11 cellular contexts compared by ENCODE assay signal in genomic region chr11:18791175-18792065, GRCh38. TPM values are rescaled to one million over a fixed set of nuclear protein-coding genes. Genes with fewer than 3 reads are reported as not detected.
DNase-seq lines count a peak whose midpoint lies in the region; ATAC-seq, FAIRE-seq and TF ChIP-seq lines count a peak whose summit lies in the region.
"Had no signal": no experiment of that assay in that cellular context is flagged by ENCODE, and none has a peak within 500 bp of the region (broad histone marks: within the 10 kb centered on the region; RNA-seq: fewer than 3 reads in every experiment).

Gene PTPN5 (minus strand): TSS chr11:18791798. CDS start chr11:18771958, 19,840 bp downstream.

- no peaks in the 10 kb centered on the region for H3K36me3 ChIP-seq in GM12878 (ENCODE audit: control insufficient read depth in 2 of 2, insufficient read depth in 2 of 2, low read length in 1 of 2)
- no peaks in the 10 kb centered on the region for H3K36me3 ChIP-seq in stomach
- H3K36me3 ChIP-seq in aorta (ENCODE audit: control insufficient read depth in 1 of 2, insufficient read depth in 2 of 2, low read length in 1 of 2): no peaks in the 10 kb centered on the region

- no peak for TF ChIP-seq EP300 in GM12878 (IDR thresholded peaks at IDR 0.05; ENCODE audit: borderline replicate concordance in 1 of 2, control insufficient read depth in 1 of 2, low read depth in 2 of 2, low read length in 2 of 2)
- no peak for TF ChIP-seq EP300 in stomach (IDR thresholded peaks at IDR 0.05)

- no peaks in the 10 kb centered on the region for H3K4me1 ChIP-seq in GM12878 (ENCODE audit: control insufficient read depth, insufficient read depth, low read length)
- H3K4me1 ChIP-seq in stomach: peaks cover 10 to 16% (median 15%) of the 10 kb centered on the region in 4 donors
- H3K4me1 ChIP-seq in aorta (ENCODE audit: control insufficient read depth in 1 of 2, insufficient read depth in 2 of 2, low read length in 2 of 2): no peaks in the 10 kb centered on the region

- H2AFZ ChIP-seq in GM12878 (ENCODE audit: control insufficient read depth, low read depth, low read length): no peak within 1 kb of the TSS

- no peak within 1 kb of the TSS for H3K4me2 ChIP-seq in GM12878 (ENCODE audit: control insufficient read depth, insufficient read depth)

- H4K20me1 ChIP-seq in GM12878 (ENCODE audit: control insufficient read depth, insufficient read depth): no peaks in the 10 kb centered on the region

- peak; percentile 19 for DNase-seq in NCI-H146 (lab: John Stamatoyannopoulos, UW)
- DNase-seq in NCI-H146 treated with DMSO at 0.1 percent for 48 hours (lab: John Stamatoyannopoulos, UW; ENCODE audit: unreplicated experiment): no peak
- DNase-seq in GM12878 (ENCODE audit: low read depth, low spot score): no peak
- DNase-seq in left kidney (ENCODE audit: low read depth, low spot score): peak; percentile 66
- DNase-seq in stomach: no peak
- no peak for DNase-seq in aorta
- DNase-seq in SW 1271 (lab: John Stamatoyannopoulos, UW): no peak
- DNase-seq in NCI-H2196 (lab: John Stamatoyannopoulos, UW; ENCODE audit: unreplicated experiment): no peak
- DNase-seq: ACHN; activated naive CD4-positive, alpha-beta T cell had no signal

- CTCF ChIA-PET in GM12878 (lab: Yijun Ruan, JAX): interaction anchor here (3.0 kb wide), 1 partner anchor 16 kb away, joined by 13 read pairs; no protein-coding TSS in a partner anchor

- TF ChIP-seq CTCF in GM12878 (IDR thresholded peaks at IDR 0.05 in 2 of 3, conservative IDR thresholded peaks at IDR 0.05 in 1 of 3; ENCODE audit: control insufficient read depth in 2 of 3, extremely low read depth in 1 of 3, insufficient read depth in 1 of 3, low read depth in 3 of 3, low read length in 3 of 3): no peak
- no peak for TF ChIP-seq CTCF in stomach (IDR thresholded peaks at IDR 0.05)

- POLR2A ChIA-PET in GM12878 (lab: Charles Lee): no interaction called here

- H3K27me3 ChIP-seq in GM12878 (replicated peaks in 1 of 2; ENCODE audit: control insufficient read depth in 2 of 2, insufficient read depth in 2 of 2, low read length in 1 of 2) (peaks cover 9 to 15% of the 10 kb centered on the region in 2 experiments), stomach (peaks cover 9 to 73% (median 48%) of the 10 kb centered on the region in 3 donors), aorta (ENCODE audit: control insufficient read depth in 1 of 2, insufficient read depth in 2 of 2, low read length in 1 of 2) (no peaks in the 10 kb centered on the region)

- H3K27ac ChIP-seq in GM12878 (ENCODE audit: control insufficient read depth, insufficient read depth) (no peak within 1 kb of the TSS), stomach (no peak within 1 kb of the TSS), aorta (ENCODE audit: low read depth in 1 of 2, low read length in 2 of 2) (no peak within 1 kb of the TSS)

- RAD21 ChIA-PET in GM12878 (lab: Charles Lee; ENCODE audit: unreplicated experiment): no interaction called here

- H3K9me3 ChIP-seq in GM12878 (replicated peaks; ENCODE audit: control insufficient read depth, insufficient read depth, low read length) (no peaks in the 10 kb centered on the region), stomach (no peaks in the 10 kb centered on the region), aorta (ENCODE audit: control insufficient read depth, low read length) (no peaks in the 10 kb centered on the region)

- SMC1A ChIA-PET in GM12878 (lab: Charles Lee; ENCODE audit: uncharacterized antibody, unreplicated experiment): no interaction called here

- TF ChIP-seq POLR2A in GM12878 (IDR thresholded peaks at IDR 0.05; ENCODE audit: low read depth, low read length) (no peak), stomach (IDR thresholded peaks at IDR 0.05) (no peak)

- peak; percentile 32; the same call in 2 of the 3 replicates for ATAC-seq in GM12878
- ATAC-seq in aorta (ENCODE audit: low FRiP score): no peak

- no peak for FAIRE-seq in GM12878 (lab: Jason Lieb, UNC)
- FAIRE-seq: RCC 7860 had no signal

- H3K4me3 ChIP-seq in GM12878 (no peak within 1 kb of the TSS), stomach (peak within 1 kb of the TSS; percentile 23 to 39 (median 32)), aorta (ENCODE audit: low read length in 2 of 2) (no peak within 1 kb of the TSS)

- H3K79me2 ChIP-seq in GM12878 (ENCODE audit: control insufficient read depth, insufficient read depth, low read length): no peaks in the 10 kb centered on the region

- TF ChIP-seq RAD21 in GM12878 (IDR thresholded peaks at IDR 0.05; ENCODE audit: insufficient read depth, low read depth, low read length): no peak

- no peak within 1 kb of the TSS for H3K9ac ChIP-seq in GM12878 (ENCODE audit: control insufficient read depth, insufficient read depth, low read length)

- intact Hi-C loops in GM12878 (cut with micrococcal nuclease; ENCODE audit: unreplicated experiment): no loop called here
- intact Hi-C loops in stomach (cut with DNase I; ENCODE audit: low total_unique reads): no loop called here
- intact Hi-C loops in aorta (cut with DNase I): no loop called here

- no TSS peak for BruUV-seq in GM12878 (replicated peaks; lab: Mats Ljungman, UMichigan)

- in situ Hi-C loops in GM12878 (cut with MboI): loop anchor here (10.0 kb wide), 1 partner anchor 57 kb away; no protein-coding TSS in a partner anchor

- 35% methylated on average over 50 of the region's 105 CpGs for WGBS in GM12878 (ENCODE audit: insufficient coverage, insufficient replicate concordance, low lambda C conversion rate, missing lambda C conversion rate)
- 2 to 3% (median 3%) methylated on average over 19 to 105 of the region's 105 CpGs; no CpG with 5 or more reads in 1 of the 5 donors for WGBS in stomach, 5 donors
- WGBS in aorta, 2 donors: 1% methylated on average over 91 to 105 of the region's 105 CpGs

TF ChIP-seq in GM12878, 131 proteins besides CTCF, POLR2A, EP300 and RAD21:
- no peak for TF ChIP-seq NR2C1 (IDR thresholded peaks at IDR 0.05)
- TF ChIP-seq HDAC6 (IDR thresholded peaks at IDR 0.05; ENCODE audit: unreplicated experiment): peak; percentile 74

RNA-seq across cellular contexts. Expression of gene PTPN5, which starts in this region (rescaled TPM):
- total RNA-seq in GM12878 (2013; cell fraction: nucleolus; rRNA removed): not detected in 2 replicates
- total RNA-seq in GM12878 (2014; rRNA removed) (not detected in 2 replicates), GM12878 (2014; rRNA removed; fragmentation: Illumina TruSeq; extraction: Trizol) (not detected in 2 replicates), GM12878 (2021) (not detected in 2 replicates), stomach (1 to 10 TPM in 2 of 5 donors, not detected in 3; 1.1 to 2.9 TPM), aorta (1 to 10 TPM; 1.5 to 2.1 TPM)
- not detected for polyA plus RNA-seq in GM12878 (2011; ENCODE audit: low read depth)
- polyA plus RNA-seq in GM12878 (2011; rRNA removed) (0.04 TPM in 2 replicates), GM12878 (2014; fragmentation: Illumina TruSeq; extraction: Trizol) (0.06 TPM in 1 of 2 replicates, not detected in the other), GM12878 (2014; fragmentation: Nextera tagmentation; extraction: Ambion mirVana) (not detected), GM12878 (2014; rRNA removed) (not detected in 2 replicates), GM12878 (2016; fragmentation: Nextera tagmentation; extraction: Ambion mirVana) (under 1 TPM in 1 of 2 experiments, not detected in 1; 0.05 TPM), stomach (under 1 TPM; 0.19 to 0.38 (median 0.31) TPM), aorta (not detected)
- polyA plus RNA-seq in GM12878 (2011; cell fraction: cytosol; rRNA removed): 0.01 and 0.03 TPM in 2 replicates
- 0.13 and 0.15 TPM in 2 replicates for polyA plus RNA-seq in GM12878 (2011; cell fraction: nucleus; rRNA removed)
- not detected in 2 replicates for polyA plus RNA-seq in GM12878 (2012)
- polyA minus RNA-seq in GM12878 (2011; rRNA and poly(A)+ RNA removed): not detected in 2 replicates
- polyA minus RNA-seq in GM12878 (2011; cell fraction: cytosol; rRNA and poly(A)+ RNA removed): not detected in 2 replicates
- not detected in 2 replicates for polyA minus RNA-seq in GM12878 (2011; cell fraction: nucleus; rRNA and poly(A)+ RNA removed)

Comparison
In these comparisons a context has a peak if more than half of its experiments do, and no peak if none do; other contexts are left out.
1. DNase-seq: peak in NCI-H146 (single experiment) and left kidney (single experiment); none in NCI-H146 treated with DMSO at 0.1 percent for 48 hours (single experiment), GM12878 (single experiment), stomach (single experiment), aorta (0 of 2), SW 1271 (0 of 2) and NCI-H2196 (single experiment).
2. Peak in ATAC-seq in GM12878; RNA of the gene not detected or under 1 TPM.
3. H3K4me3 ChIP-seq: peak in stomach (4 of 4); none in GM12878 (single experiment) and aorta (0 of 2).